In the genomic region with DNA sequence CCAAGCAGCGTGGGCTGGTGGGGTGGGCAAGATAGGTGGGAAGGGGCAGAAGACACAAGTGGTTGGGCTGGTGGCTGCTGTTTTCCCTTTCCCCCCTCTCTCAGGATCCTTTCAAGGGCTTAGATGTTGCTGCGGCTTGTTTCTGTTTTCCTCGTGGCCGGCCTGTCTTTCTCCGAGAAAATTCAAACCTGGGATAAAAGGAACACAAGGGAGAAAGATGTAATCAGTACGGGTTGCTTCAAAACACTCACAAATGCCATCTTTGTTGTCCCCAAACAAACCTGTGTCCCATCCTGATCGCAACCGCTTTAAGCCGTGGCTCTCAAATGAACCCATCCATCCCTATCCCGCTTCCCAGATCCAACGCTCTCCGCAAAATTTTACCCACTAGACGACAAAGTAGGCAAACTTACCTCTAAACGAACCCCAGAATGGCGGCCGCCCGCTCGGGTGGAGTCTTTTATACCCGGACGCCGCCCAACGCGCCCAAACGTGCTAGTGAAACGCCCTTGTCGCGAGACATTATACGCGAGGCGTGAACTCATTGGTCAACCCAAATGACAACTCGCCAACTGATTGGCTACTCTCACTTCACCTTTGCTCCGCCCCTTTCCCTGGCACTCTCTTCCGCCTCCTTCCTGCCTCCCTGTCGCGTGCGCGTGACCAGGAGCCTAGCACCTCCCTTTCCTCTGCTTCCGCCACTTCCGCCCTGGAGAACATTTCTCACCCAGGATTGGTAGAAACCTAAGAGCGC, we compare ENCODE assay signal across 2 cellular contexts.
TF ChIP-seq lines count a peak whose summit lies in the region.

A gene (minus strand): TSS at position 433 of the 754 bp plus-strand sequence. CDS start 7,299 bp downstream, outside the sequence.

TF ChIP-seq in IMR-90, 13 proteins besides CTCF, POLR2A, EP300 and RAD21:
- no peak for TF ChIP-seq RCOR1 (IDR thresholded peaks at IDR 0.05; ENCODE audit: insufficient replicate concordance, low read length)
- peak; percentile 98 for TF ChIP-seq BHLHE40 (IDR thresholded peaks at IDR 0.05; ENCODE audit: low read depth, low read length)
- TF ChIP-seq NFE2L2 (IDR thresholded peaks at IDR 0.05; ENCODE audit: low read depth, low read length), result no peak
- no peak for TF ChIP-seq FOS (IDR thresholded peaks at IDR 0.05; ENCODE audit: low read depth, low read length)
- TF ChIP-seq, protein P1, sequence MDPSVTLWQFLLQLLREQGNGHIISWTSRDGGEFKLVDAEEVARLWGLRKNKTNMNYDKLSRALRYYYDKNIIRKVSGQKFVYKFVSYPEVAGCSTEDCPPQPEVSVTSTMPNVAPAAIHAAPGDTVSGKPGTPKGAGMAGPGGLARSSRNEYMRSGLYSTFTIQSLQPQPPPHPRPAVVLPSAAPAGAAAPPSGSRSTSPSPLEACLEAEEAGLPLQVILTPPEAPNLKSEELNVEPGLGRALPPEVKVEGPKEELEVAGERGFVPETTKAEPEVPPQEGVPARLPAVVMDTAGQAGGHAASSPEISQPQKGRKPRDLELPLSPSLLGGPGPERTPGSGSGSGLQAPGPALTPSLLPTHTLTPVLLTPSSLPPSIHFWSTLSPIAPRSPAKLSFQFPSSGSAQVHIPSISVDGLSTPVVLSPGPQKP (IDR thresholded peaks at IDR 0.05; ENCODE audit: borderline replicate concordance, low read depth, low read length), result no peak
- 0 out of 2 replicates have a peak, but pooled peaks have one; percentile 6 for TF ChIP-seq MAZ (IDR thresholded peaks at IDR 0.05; ENCODE audit: borderline replicate concordance, low read depth, low read length)
- no peak for TF ChIP-seq RFX5 (IDR thresholded peaks at IDR 0.05; ENCODE audit: low read depth, low read length)
- TF ChIP-seq, protein P2, sequence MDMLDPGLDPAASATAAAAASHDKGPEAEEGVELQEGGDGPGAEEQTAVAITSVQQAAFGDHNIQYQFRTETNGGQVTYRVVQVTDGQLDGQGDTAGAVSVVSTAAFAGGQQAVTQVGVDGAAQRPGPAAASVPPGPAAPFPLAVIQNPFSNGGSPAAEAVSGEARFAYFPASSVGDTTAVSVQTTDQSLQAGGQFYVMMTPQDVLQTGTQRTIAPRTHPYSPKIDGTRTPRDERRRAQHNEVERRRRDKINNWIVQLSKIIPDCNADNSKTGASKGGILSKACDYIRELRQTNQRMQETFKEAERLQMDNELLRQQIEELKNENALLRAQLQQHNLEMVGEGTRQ (IDR thresholded peaks at IDR 0.05; ENCODE audit: low read depth, low read length), result peak; percentile 81
- TF ChIP-seq SMC3 (IDR thresholded peaks at IDR 0.05; ENCODE audit: low read depth, low read length), result no peak
- TF ChIP-seq MXI1 (IDR thresholded peaks at IDR 0.05; ENCODE audit: borderline replicate concordance, low read depth, low read length), result no peak
- no peak for TF ChIP-seq CEBPB (IDR thresholded peaks at IDR 0.05; ENCODE audit: low read depth, low read length)
- TF ChIP-seq MAFK (IDR thresholded peaks at IDR 0.05; ENCODE audit: low read depth, low read length), result no peak
- peak; percentile 100 for TF ChIP-seq CHD1 (IDR thresholded peaks at IDR 0.05; ENCODE audit: low read depth, low read length)

TF ChIP-seq in endothelial cell of umbilical vein, 7 proteins besides CTCF, POLR2A, EP300 and RAD21:
- TF ChIP-seq FOS (IDR thresholded peaks at IDR 0.05; ENCODE audit: borderline replicate concordance, insufficient read depth, low read length) (no peak), EZH2 (IDR thresholded peaks at IDR 0.05; ENCODE audit: borderline replicate concordance, low read depth, low read length, severe bottlenecking) (no peak), JUN (IDR thresholded peaks at IDR 0.05; ENCODE audit: borderline replicate concordance, insufficient read depth, insufficient read length, low read depth) (no peak), POLR2AphosphoS5 (IDR thresholded peaks at IDR 0.05; ENCODE audit: insufficient read depth, low read depth, low read length) (peak; percentile 100), MYC (IDR thresholded peaks at IDR 0.05; ENCODE audit: low read depth, low read length) (peak; percentile 30), GATA2 (IDR thresholded peaks at IDR 0.05; ENCODE audit: insufficient read depth, insufficient read length, low read depth, low read length) (no peak)
- TF ChIP-seq, protein P3, sequence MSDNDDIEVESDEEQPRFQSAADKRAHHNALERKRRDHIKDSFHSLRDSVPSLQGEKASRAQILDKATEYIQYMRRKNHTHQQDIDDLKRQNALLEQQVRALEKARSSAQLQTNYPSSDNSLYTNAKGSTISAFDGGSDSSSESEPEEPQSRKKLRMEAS (IDR thresholded peaks at IDR 0.05; ENCODE audit: insufficient read depth, insufficient read length), result peak; percentile 45
